In the genomic region with DNA sequence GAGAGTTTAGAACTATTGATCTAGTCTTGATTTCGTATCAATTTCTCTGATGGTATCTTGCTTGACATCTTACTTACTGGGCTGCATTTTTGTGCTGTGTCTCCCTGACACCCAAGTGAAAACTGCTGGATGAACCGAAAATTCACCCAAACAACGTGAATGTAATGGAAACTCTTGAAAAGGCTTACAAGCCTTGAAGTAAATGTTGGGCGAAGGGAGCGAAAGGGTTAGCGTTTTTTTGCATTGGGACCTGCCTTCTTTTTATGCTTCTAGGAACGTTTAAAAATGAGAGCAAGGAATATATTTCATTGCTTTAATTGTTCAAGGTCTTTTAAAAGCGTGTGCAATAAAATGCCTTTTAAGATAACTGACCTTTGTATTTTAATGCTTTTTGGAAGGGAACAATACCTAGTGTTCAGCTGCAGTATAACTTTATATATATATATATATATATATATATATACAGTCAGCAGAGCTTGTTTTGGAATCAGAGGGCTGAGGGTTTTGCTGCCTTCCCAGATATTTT, we compare ENCODE assay signal across 28 cellular contexts.
DNase-seq lines count a peak whose midpoint lies in the region; FAIRE-seq and TF ChIP-seq lines count a peak whose summit lies in the region.
"Had no signal": no experiment of that assay in that cellular context is flagged by ENCODE, and none has a peak within 500 bp of the region (broad histone marks: within the 10 kb centered on the region; RNA-seq: fewer than 3 reads in every experiment).

No MANE protein-coding gene starts in this region.

- no peak overlapping the region for H3K4ac ChIP-seq in mesenchymal stem cell (ENCODE audit: low read depth in 1 of 2, low read length in 2 of 2)

- H2AFZ ChIP-seq in OCI-LY1 (ENCODE audit: low read length) = no peak overlapping the region
- H2AFZ ChIP-seq in mesenchymal stem cell (ENCODE audit: low read depth, low read length) = no peak overlapping the region
- H2AFZ ChIP-seq: GM23248 had no signal

- H2BK5ac ChIP-seq in mesenchymal stem cell (ENCODE audit: low read depth, low read length, poor library complexity, severe bottlenecking) = no peak overlapping the region

- peaks cover 12% of the 10 kb centered on the region for H3F3A ChIP-seq in OCI-LY1 (ENCODE audit: insufficient read depth, low read length)

- H3K9me3 ChIP-seq in OCI-LY1 (ENCODE audit: low read length) (peaks cover 4% of the 10 kb centered on the region; the same call in 1 of the 2 replicates), esophagus muscularis mucosa (no peaks in the 10 kb centered on the region), small intestine (ENCODE audit: control insufficient read depth, low read depth) (no peaks in the 10 kb centered on the region), mesenchymal stem cell (ENCODE audit: control insufficient read depth, low read length) (no peaks in the 10 kb centered on the region)
- H3K9me3 ChIP-seq: Caco-2, SJCRH30 had no signal

- WGBS in esophagus muscularis mucosa = 63% methylated on average over 8 of the region's 8 CpGs
- 17 to 58% (median 37%) methylated on average over 8 of the region's 8 CpGs for WGBS in small intestine, 3 donors
- WGBS in mesenchymal stem cell = 96% methylated on average over 7 of the region's 8 CpGs

- no peak for TF ChIP-seq CTCF in OCI-LY1 (IDR thresholded peaks at IDR 0.05; ENCODE audit: low read length)
- no peak for TF ChIP-seq CTCF in esophagus muscularis mucosa (IDR thresholded peaks at IDR 0.05)

- peaks cover 5% of the 10 kb centered on the region; the same call in 1 of the 2 replicates for H3K36me3 ChIP-seq in OCI-LY1 (ENCODE audit: insufficient read depth, low read length)
- H3K36me3 ChIP-seq in esophagus muscularis mucosa = peaks cover 0 to 6% (median 0%) of the 10 kb centered on the region in 4 donors
- no peaks in the 10 kb centered on the region for H3K36me3 ChIP-seq in small intestine (ENCODE audit: control insufficient read depth in 2 of 2, insufficient read depth in 2 of 2, low read length in 2 of 2)
- H3K36me3 ChIP-seq in H7 (replicated peaks; ENCODE audit: control insufficient read depth, insufficient read depth, low read length) = no peaks in the 10 kb centered on the region
- H3K36me3 ChIP-seq in mesenchymal stem cell (ENCODE audit: control insufficient read depth in 1 of 2, insufficient read depth in 2 of 2, low read depth in 1 of 2, low read length in 2 of 2) = peaks cover 0 to 4% of the 10 kb centered on the region in 2 experiments
- H3K36me3 ChIP-seq: SJCRH30 had no signal

- no peak overlapping the region for H4K91ac ChIP-seq in mesenchymal stem cell (ENCODE audit: low read length)

- TF ChIP-seq POLR2A in esophagus muscularis mucosa (IDR thresholded peaks at IDR 0.05; ENCODE audit: low read depth) = no peak

- no peaks in the 10 kb centered on the region for H3K9me2 ChIP-seq in OCI-LY1 (ENCODE audit: low read depth, low read length)

- H2BK120ac ChIP-seq in mesenchymal stem cell (ENCODE audit: low read depth, low read length) = no peak overlapping the region

- H3K18ac ChIP-seq in mesenchymal stem cell (ENCODE audit: low read depth in 1 of 2, low read length in 2 of 2) = peak overlapping the region in 1 of 2 experiments; percentile 33

- H3K9ac ChIP-seq in OCI-LY1 (ENCODE audit: low read length) = peak overlapping the region; percentile 32; the same call in 1 of the 2 replicates
- no peak overlapping the region for H3K9ac ChIP-seq in mesenchymal stem cell (ENCODE audit: low read length)
- H3K9ac ChIP-seq: GM23248 had no signal

- no peak overlapping the region for H3K14ac ChIP-seq in mesenchymal stem cell (ENCODE audit: low read length in 2 of 2)

- intact Hi-C loops in esophagus muscularis mucosa (cut with DNase I) = no loop called here

- H3K27me3 ChIP-seq in OCI-LY1 (ENCODE audit: insufficient read depth, low read length) = no peaks in the 10 kb centered on the region
- no peaks in the 10 kb centered on the region for H3K27me3 ChIP-seq in esophagus muscularis mucosa
- no peaks in the 10 kb centered on the region for H3K27me3 ChIP-seq in small intestine (ENCODE audit: control insufficient read depth in 2 of 2, insufficient read depth in 2 of 2, low read length in 2 of 2)
- H3K27me3 ChIP-seq in H7 (ENCODE audit: control insufficient read depth, insufficient read depth, low read length) = no peaks in the 10 kb centered on the region
- H3K27me3 ChIP-seq in mesenchymal stem cell (ENCODE audit: control insufficient read depth in 1 of 2, insufficient read depth in 1 of 2, low read length in 2 of 2) = no peaks in the 10 kb centered on the region
- H3K27me3 ChIP-seq: SJCRH30 had no signal

- peak overlapping the region; percentile 97 for H3K27ac ChIP-seq in OCI-LY1 (ENCODE audit: low read depth, low read length, poor library complexity, severe bottlenecking)
- peak overlapping the region; percentile 67 to 98 (median 92) for H3K27ac ChIP-seq in esophagus muscularis mucosa (replicated peaks in 1 of 4)
- H3K27ac ChIP-seq in small intestine (ENCODE audit: low read depth in 1 of 2, low read length in 1 of 2) = no peak overlapping the region
- H3K27ac ChIP-seq in mesenchymal stem cell (ENCODE audit: low read length, poor library complexity, severe bottlenecking) = no peak overlapping the region
- H3K27ac ChIP-seq: GM23248, SJCRH30 had no signal

- no peaks in the 10 kb centered on the region for H3K79me2 ChIP-seq in OCI-LY1 (ENCODE audit: insufficient read depth, low read length)

- DNase-seq in esophagus muscularis mucosa (ENCODE audit: extremely low spot score) (no peak), small intestine (peak; percentile 28), H7 (no peak), SW 1271 (lab: John Stamatoyannopoulos, UW) (no peak), mesenchymal stem cell (no peak), DMS153 (lab: John Stamatoyannopoulos, UW) (no peak)
- DNase-seq: C1 segment of cervical spinal cord; Caco-2; CD4-positive, alpha-beta memory T cell; DND-41; GM23248; H9; HFFc6; IMR-90; KG1; MM.1S; NCI-H1048; NCI-H1436; NCI-H187; NCI-H2081 treated with DMSO at 0.1 percent for 48 hours; NCI-H2171; NCI-H226; NCI-H510A; NCI-H69; PC-3; SJCRH30; T-helper 1 cell had no signal

- no peak overlapping the region for H2AK5ac ChIP-seq in mesenchymal stem cell (ENCODE audit: low read length, severe bottlenecking)

- H3K4me1 ChIP-seq in OCI-LY1 (ENCODE audit: insufficient read depth, low read length, severe bottlenecking) (peaks cover 61% of the 10 kb centered on the region), esophagus muscularis mucosa (peaks cover 12 to 87% (median 80%) of the 10 kb centered on the region in 4 donors), small intestine (ENCODE audit: control insufficient read depth in 2 of 2, insufficient read depth in 1 of 2, low read depth in 1 of 2, low read length in 1 of 2) (peaks cover 0 to 5% of the 10 kb centered on the region in 2 donors), mesenchymal stem cell (ENCODE audit: control insufficient read depth, insufficient read depth, low read depth, low read length) (peaks cover 10% of the 10 kb centered on the region)
- H3K4me1 ChIP-seq: SJCRH30 had no signal

- H3K4me3 ChIP-seq in OCI-LY1 (ENCODE audit: low read depth, low read length, poor library complexity, severe bottlenecking) (peak overlapping the region; percentile 33), esophagus muscularis mucosa (no peak overlapping the region), small intestine (ENCODE audit: low read depth in 1 of 2, low read length in 2 of 2) (no peak overlapping the region), H7 (ENCODE audit: insufficient read depth, low read depth, low read length) (no peak overlapping the region), mesenchymal stem cell (ENCODE audit: insufficient read depth in 1 of 2, low read depth in 1 of 2, low read length in 2 of 2) (no peak overlapping the region)
- H3K4me3 ChIP-seq: GM23248, SJCRH30 had no signal

- H3K79me1 ChIP-seq in mesenchymal stem cell (replicated peaks; ENCODE audit: low read length, poor library complexity, severe bottlenecking) = peaks cover 19% of the 10 kb centered on the region

- H3K4me2 ChIP-seq in OCI-LY1 (ENCODE audit: low read length) = peak overlapping the region; percentile 57
- H3K4me2 ChIP-seq in mesenchymal stem cell (ENCODE audit: low read length, poor library complexity, severe bottlenecking) = no peak overlapping the region

- no peak overlapping the region for H2BK15ac ChIP-seq in mesenchymal stem cell (ENCODE audit: low read depth, poor library complexity, severe bottlenecking)

- no peak overlapping the region for H4K8ac ChIP-seq in mesenchymal stem cell (ENCODE audit: low read length)

- no peak for TF ChIP-seq EP300 in esophagus muscularis mucosa (IDR thresholded peaks at IDR 0.05)

- no peak overlapping the region for H3K23ac ChIP-seq in mesenchymal stem cell (ENCODE audit: low read length in 2 of 2)

- no peaks in the 10 kb centered on the region for H4K20me1 ChIP-seq in OCI-LY1 (ENCODE audit: insufficient read depth, low read length)

- no peak overlapping the region for H2BK12ac ChIP-seq in mesenchymal stem cell (ENCODE audit: low read length in 2 of 2)

- FAIRE-seq in small intestine (lab: Jason Lieb, UNC) = no peak

Comparison
In these comparisons a context has a peak if more than half of its experiments do, and no peak if none do; other contexts are left out.
1. H3K27ac ChIP-seq: peak in OCI-LY1 (single experiment) and esophagus muscularis mucosa (4 of 4); none in small intestine (0 of 2) and mesenchymal stem cell (single experiment).